Comparison of ENCODE assay signal across 22 cellular contexts in the genomic region with DNA sequence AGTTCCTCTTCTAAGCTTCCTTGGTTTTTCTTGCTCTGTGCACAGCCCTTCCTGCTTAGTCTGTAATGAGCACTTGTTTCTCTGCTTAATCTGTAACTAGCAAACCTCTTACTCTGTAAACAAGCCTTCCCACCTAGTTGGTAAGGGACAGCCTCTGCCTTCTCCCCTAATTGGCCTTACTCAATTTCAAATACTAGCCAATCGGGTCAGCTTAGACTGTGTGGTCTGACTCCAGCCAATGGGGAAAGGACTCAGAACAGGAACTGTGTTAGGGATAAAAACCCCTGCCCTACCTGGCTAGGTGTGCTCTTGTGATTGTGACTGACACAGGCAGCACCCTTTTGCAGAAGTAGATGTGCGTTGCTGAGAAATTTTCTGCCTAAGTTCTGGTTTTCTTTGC.
DNase-seq lines count a peak whose midpoint lies in the region; ATAC-seq and TF ChIP-seq lines count a peak whose summit lies in the region.
"Had no signal": no experiment of that assay in that cellular context is flagged by ENCODE, and none has a peak within 500 bp of the region (broad histone marks: within the 10 kb centered on the region; RNA-seq: fewer than 3 reads in every experiment).

No MANE protein-coding gene starts in this region.

- no peaks in the 10 kb centered on the region for H3K36me3 Mint-ChIP-seq in activated naive CD8-positive, alpha-beta T cell treated with anti-CD3 and anti-CD28 coated beads, Interleukin-2, amount 50 U/mL, for 24 hours (ENCODE audit: low read depth)
- H3K36me3 Mint-ChIP-seq: brain; CD8-positive, alpha-beta T cell had no signal

- peak overlapping the region; percentile 41 for H3K9ac ChIP-seq in endocrine pancreas (ENCODE audit: control insufficient read depth, insufficient read depth, low read length)

- H3K27ac ChIP-seq in right lobe of liver: no peak overlapping the region
- H3K27ac ChIP-seq in upper lobe of right lung: no peak overlapping the region
- H3K27ac ChIP-seq: pancreas, sigmoid colon had no signal

- DNase-seq in HT-29 (ENCODE audit: low spot score) (peak; percentile 71), right lobe of liver (peak in 1 of 3 donors; percentile 76), upper lobe of right lung (no peak), NCI-H226 (no peak)
- no peak for DNase-seq in activated naive CD8-positive, alpha-beta T cell treated with anti-CD3 and anti-CD28 coated beads, Interleukin-2, amount 50 U/mL, for 24 hours
- DNase-seq: activated CD4-positive, alpha-beta T cell treated with anti-CD3 and anti-CD28 coated beads, Interleukin-2, amount 10 ng/mL, durations not matched to agents 24 days and 14 days; CD8-positive, alpha-beta T cell; DND-41; HCEC 1CT; MG63; naive thymus-derived CD8-positive, alpha-beta T cell; NCI-H1436 treated with DMSO at 0.1 percent for 48 hours; NCI-H2171 treated with DMSO at 0.1 percent for 48 hours; NCI-H774; OCI-M1; pancreas; SHP77 treated with DMSO at 0.1 percent for 48 hours; sigmoid colon had no signal

- H3K9me3 ChIP-seq in endocrine pancreas (ENCODE audit: control insufficient read depth, low read length) (no peaks in the 10 kb centered on the region), right lobe of liver (no peaks in the 10 kb centered on the region), upper lobe of right lung (no peaks in the 10 kb centered on the region)
- H3K9me3 ChIP-seq: MG63, pancreas had no signal

- ATAC-seq in right lobe of liver (peak; percentile 32 to 94 (median 68)), upper lobe of right lung (peak; percentile 98), HG03196 (IDR thresholded peaks at IDR 0.05; ENCODE audit: unreplicated experiment) (no peak)
- no peak for ATAC-seq in activated naive CD8-positive, alpha-beta T cell treated with anti-CD3 and anti-CD28 coated beads, Interleukin-2, amount 50 U/mL, for 24 hours
- ATAC-seq: activated T-helper 17 cell treated with anti-CD3 and anti-CD28 coated beads, Interleukin-2, amount 50 U/mL, for 72 hours; CD8-positive, alpha-beta T cell; naive thymus-derived CD8-positive, alpha-beta T cell had no signal

- TF ChIP-seq POLR2A in right lobe of liver (IDR thresholded peaks at IDR 0.05): peak; percentile 82

- no peak overlapping the region for H3K4me3 Mint-ChIP-seq in activated naive CD8-positive, alpha-beta T cell treated with anti-CD3 and anti-CD28 coated beads, Interleukin-2, amount 50 U/mL, for 24 hours
- H3K4me3 Mint-ChIP-seq: activated CD4-positive, alpha-beta T cell treated with anti-CD3 and anti-CD28 coated beads, Interleukin-2, amount 10 ng/mL, durations not matched to agents 24 days and 14 days; activated T-helper 17 cell treated with anti-CD3 and anti-CD28 coated beads, Interleukin-2, amount 50 U/mL, for 72 hours; CD8-positive, alpha-beta T cell; naive thymus-derived CD8-positive, alpha-beta T cell had no signal

- H3K4me1 ChIP-seq in endocrine pancreas (ENCODE audit: control insufficient read depth, insufficient read depth, low read length): peaks cover 11% of the 10 kb centered on the region
- no peaks in the 10 kb centered on the region for H3K4me1 ChIP-seq in right lobe of liver
- no peaks in the 10 kb centered on the region for H3K4me1 ChIP-seq in upper lobe of right lung
- H3K4me1 ChIP-seq: pancreas, sigmoid colon had no signal

- H3K36me3 ChIP-seq in endocrine pancreas (ENCODE audit: control insufficient read depth, insufficient read depth, low read length) (no peaks in the 10 kb centered on the region), right lobe of liver (no peaks in the 10 kb centered on the region), upper lobe of right lung (no peaks in the 10 kb centered on the region)
- H3K36me3 ChIP-seq: MG63, pancreas, sigmoid colon had no signal

- TF ChIP-seq CTCF in right lobe of liver (IDR thresholded peaks at IDR 0.05) (no peak), upper lobe of right lung (IDR thresholded peaks at IDR 0.05) (no peak)

- H3K4me3 ChIP-seq in endocrine pancreas (ENCODE audit: control insufficient read depth, insufficient read depth, low read length): peak overlapping the region; percentile 90
- no peak overlapping the region for H3K4me3 ChIP-seq in right lobe of liver
- peak overlapping the region; percentile 32 for H3K4me3 ChIP-seq in upper lobe of right lung
- H3K4me3 ChIP-seq: MG63, pancreas, sigmoid colon had no signal

- intact Hi-C loops in right lobe of liver (cut with DNase I) (no loop called here), upper lobe of right lung (cut with DNase I) (no loop called here)

- H3K27me3 ChIP-seq in endocrine pancreas (ENCODE audit: control insufficient read depth, insufficient read depth, low read length) (no peaks in the 10 kb centered on the region), right lobe of liver (no peaks in the 10 kb centered on the region), upper lobe of right lung (no peaks in the 10 kb centered on the region)
- H3K27me3 ChIP-seq: MG63, pancreas, sigmoid colon had no signal

- H3K4me1 Mint-ChIP-seq in activated naive CD8-positive, alpha-beta T cell treated with anti-CD3 and anti-CD28 coated beads, Interleukin-2, amount 50 U/mL, for 24 hours: no peaks in the 10 kb centered on the region
- H3K4me1 Mint-ChIP-seq: activated CD4-positive, alpha-beta T cell treated with anti-CD3 and anti-CD28 coated beads, Interleukin-2, amount 10 ng/mL, durations not matched to agents 24 days and 14 days; activated T-helper 17 cell treated with anti-CD3 and anti-CD28 coated beads, Interleukin-2, amount 50 U/mL, for 72 hours; naive thymus-derived CD8-positive, alpha-beta T cell had no signal

- peaks cover 2% of the 10 kb centered on the region for H3K27me3 Mint-ChIP-seq in activated naive CD8-positive, alpha-beta T cell treated with anti-CD3 and anti-CD28 coated beads, Interleukin-2, amount 50 U/mL, for 24 hours
- H3K27me3 Mint-ChIP-seq: activated CD4-positive, alpha-beta T cell treated with anti-CD3 and anti-CD28 coated beads, Interleukin-2, amount 10 ng/mL, durations not matched to agents 24 days and 14 days; brain; naive thymus-derived CD8-positive, alpha-beta T cell had no signal

- peaks cover 3% of the 10 kb centered on the region for H3K9me3 Mint-ChIP-seq in activated naive CD8-positive, alpha-beta T cell treated with anti-CD3 and anti-CD28 coated beads, Interleukin-2, amount 50 U/mL, for 24 hours
- H3K9me3 Mint-ChIP-seq: activated CD4-positive, alpha-beta T cell treated with anti-CD3 and anti-CD28 coated beads, Interleukin-2, amount 10 ng/mL, durations not matched to agents 24 days and 14 days; CD8-positive, alpha-beta T cell had no signal

- WGBS in right lobe of liver (ENCODE audit: insufficient coverage, low coverage, low lambda C conversion rate, missing lambda C conversion rate): 28% methylated on average over 2 of the region's 2 CpGs

- no peak overlapping the region for H3K27ac Mint-ChIP-seq in activated naive CD8-positive, alpha-beta T cell treated with anti-CD3 and anti-CD28 coated beads, Interleukin-2, amount 50 U/mL, for 24 hours
- H3K27ac Mint-ChIP-seq: activated CD4-positive, alpha-beta T cell treated with anti-CD3 and anti-CD28 coated beads, Interleukin-2, amount 10 ng/mL, durations not matched to agents 24 days and 14 days; activated T-helper 17 cell treated with anti-CD3 and anti-CD28 coated beads, Interleukin-2, amount 50 U/mL, for 72 hours; brain; CD8-positive, alpha-beta T cell; naive thymus-derived CD8-positive, alpha-beta T cell had no signal

Comparison
In these comparisons a context has a peak if more than half of its experiments do, and no peak if none do; other contexts are left out.
1. H3K4me3 ChIP-seq: peak in endocrine pancreas (single experiment) and upper lobe of right lung (single experiment); none in right lobe of liver (0 of 3).
2. ATAC-seq: peak in right lobe of liver (4 of 4) and upper lobe of right lung (single experiment); none in activated naive CD8-positive, alpha-beta T cell treated with anti-CD3 and anti-CD28 coated beads, Interleukin-2, amount 50 U/mL, for 24 hours (single experiment) and HG03196 (single experiment).